ENCODE assay signal across 9 cellular contexts in the genomic region with DNA sequence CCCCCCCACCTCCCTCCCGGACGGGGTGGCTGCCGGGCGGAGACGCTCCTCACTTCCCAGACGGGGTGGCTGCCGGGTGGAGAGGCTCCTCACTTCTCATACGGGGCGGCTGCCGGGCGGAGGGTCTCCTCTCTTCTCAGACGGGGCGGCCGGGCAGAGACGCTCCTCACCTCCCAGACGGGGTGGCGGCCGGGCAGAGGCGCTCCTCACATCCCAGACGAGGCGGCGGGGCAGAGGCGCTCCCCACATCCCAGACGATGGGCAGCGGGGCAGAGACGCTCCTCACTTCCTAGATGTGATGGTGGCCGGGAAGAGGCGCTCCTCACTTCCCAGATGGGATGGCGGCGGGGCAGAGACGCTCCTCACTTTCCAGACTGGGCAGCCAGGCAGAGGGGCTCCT. TPM values are rescaled to one million over a fixed set of nuclear protein-coding genes. Genes with fewer than 3 reads are reported as not detected.
"Had no signal": no experiment of that assay in that cellular context is flagged by ENCODE, and none has a peak within 500 bp of the region (broad histone marks: within the 10 kb centered on the region; RNA-seq: fewer than 3 reads in every experiment).

No MANE protein-coding gene starts in this region.

RNA-seq across cellular contexts. Expression of a gene that starts 41.2 kb away (rescaled TPM):
- total RNA-seq: stomach, subcutaneous adipose tissue, suprapubic skin, thoracic aorta, transverse colon, upper lobe of left lung, upper lobe of right lung, ureter, vagina had no signal
